Comparison of ENCODE assay signal across 17 cellular contexts in genomic region chr10:7130191-7130911, GRCh38.
"Had no signal": no experiment of that assay in that cellular context is flagged by ENCODE, and none has a peak within 500 bp of the region (broad histone marks: within the 10 kb centered on the region; RNA-seq: fewer than 3 reads in every experiment).

No MANE protein-coding gene starts in this region.

- H3K27me3 Mint-ChIP-seq: stimulated activated naive CD8-positive, alpha-beta T cell treated with anti-CD3 and anti-CD28 coated beads, Interleukin-15, Interleukin-2, amounts not matched to agents 100 ng/mL and 50 ng/mL, for 24 hours had no signal

- H3K9me3 Mint-ChIP-seq: activated T-cell treated with anti-CD3 and anti-CD28 coated beads, Interleukin-2, amount 50 U/mL, for 4 hours; memory B cell; stimulated activated naive CD8-positive, alpha-beta T cell treated with anti-CD3 and anti-CD28 coated beads, Interleukin-15, Interleukin-2, amounts not matched to agents 100 ng/mL and 50 ng/mL, for 24 hours had no signal

- H3K4me3 Mint-ChIP-seq: activated T-cell treated with anti-CD3 and anti-CD28 coated beads, Interleukin-2, amount 50 U/mL, for 4 hours; memory B cell; naive B cell; stimulated activated naive CD8-positive, alpha-beta T cell treated with anti-CD3 and anti-CD28 coated beads, Interleukin-15, Interleukin-2, amounts not matched to agents 100 ng/mL and 50 ng/mL, for 24 hours had no signal

- H3K27ac Mint-ChIP-seq: memory B cell; stimulated activated naive CD8-positive, alpha-beta T cell treated with anti-CD3 and anti-CD28 coated beads, Interleukin-15, Interleukin-2, amounts not matched to agents 100 ng/mL and 50 ng/mL, for 24 hours had no signal

- ATAC-seq: activated T-cell treated with anti-CD3 and anti-CD28 coated beads, Interleukin-2, amount 50 U/mL, for 4 hours; esophagus mucosa; gastroesophageal sphincter; heart right ventricle; left ventricle myocardium superior; mucosa of descending colon; right cardiac atrium had no signal

- DNase-seq: activated CD4-positive, alpha-beta T cell treated with anti-CD3 and anti-CD28 coated beads, Interleukin-2, amount 50 U/mL, for 1 hour; activated CD4-positive, CD25-positive, alpha-beta regulatory T cell treated with anti-CD3 and anti-CD28 coated beads, Interleukin-2, amount 50 U/mL, for 72 hours; activated CD8-positive, alpha-beta memory T cell treated with anti-CD3 and anti-CD28 coated beads, Interleukin-2, amount 50 U/mL, for 4 hours; activated naive CD4-positive, alpha-beta T cell treated with anti-CD3 and anti-CD28 coated beads, Interleukin-2, amount 50 U/mL, for 16 hours; activated T-cell treated with anti-CD3 and anti-CD28 coated beads, Interleukin-2, amount 50 U/mL, for 4 hours; adrenal gland; effector CD4-positive, alpha-beta T cell; heart right ventricle; left ventricle myocardium superior; mucosa of descending colon; naive B cell; right cardiac atrium; transverse colon had no signal
